Comparison of ENCODE assay signal across 13 cellular contexts in genomic region chr20:48189177-48189576, GRCh38.
DNase-seq lines count a peak whose midpoint lies in the region; ATAC-seq, FAIRE-seq and TF ChIP-seq lines count a peak whose summit lies in the region.
"Had no signal": no experiment of that assay in that cellular context is flagged by ENCODE, and none has a peak within 500 bp of the region (broad histone marks: within the 10 kb centered on the region; RNA-seq: fewer than 3 reads in every experiment).

No MANE protein-coding gene starts in this region.

- CTCF ChIA-PET in OCI-LY7 (lab: Charles Lee; ENCODE audit: unreplicated experiment) = no interaction called here
- CTCF ChIA-PET in activated CD8-positive, alpha-beta T cell treated with anti-CD3 and anti-CD28 coated beads for 36 hours (lab: Charles Lee) = no interaction called here

- TF ChIP-seq POLR2A in heart left ventricle (IDR thresholded peaks at IDR 0.05) = no peak

- no peak for DNase-seq in heart right ventricle
- DNase-seq in heart left ventricle = no peak
- DNase-seq in OCI-LY7 (ENCODE audit: low spot score) = peak; percentile 46
- DNase-seq in fibroblast of lung (ENCODE audit: low read depth in 2 of 2) = peak; percentile 8 to 54
- peak; percentile 58 for DNase-seq in urothelium cell line (ENCODE audit: low spot score)
- no peak for DNase-seq in islet precursor cell
- no peak for DNase-seq in T-helper 2 cell
- no peak for DNase-seq in activated CD8-positive, alpha-beta T cell treated with anti-CD3 and anti-CD28 coated beads for 36 hours
- DNase-seq: activated CD4-positive, alpha-beta T cell treated with anti-CD3 and anti-CD28 coated beads for 48 hours; effector CD4-positive, alpha-beta T cell; NCI-H1436 treated with DMSO at 0.1 percent for 48 hours had no signal

- no peaks in the 10 kb centered on the region for H3K9me3 Mint-ChIP-seq in activated CD8-positive, alpha-beta T cell treated with anti-CD3 and anti-CD28 coated beads for 36 hours
- H3K9me3 Mint-ChIP-seq: stimulated activated effector memory CD8-positive, alpha-beta T cell treated with anti-CD3 and anti-CD28 coated beads, Interleukin-12 subunit alpha, Interleukin-12 subunit beta, amount 100 ng/mL, for 72 hours had no signal

- no peak overlapping the region for H3K27ac Mint-ChIP-seq in activated CD8-positive, alpha-beta T cell treated with anti-CD3 and anti-CD28 coated beads for 36 hours
- H3K27ac Mint-ChIP-seq: stimulated activated effector memory CD8-positive, alpha-beta T cell treated with anti-CD3 and anti-CD28 coated beads, Interleukin-12 subunit alpha, Interleukin-12 subunit beta, amount 100 ng/mL, for 72 hours had no signal

- H3K27me3 Mint-ChIP-seq in activated CD8-positive, alpha-beta T cell treated with anti-CD3 and anti-CD28 coated beads for 36 hours = no peaks in the 10 kb centered on the region

- no peaks in the 10 kb centered on the region for H4K20me1 ChIP-seq in OCI-LY7 (ENCODE audit: insufficient read depth, low read length)
- no peaks in the 10 kb centered on the region for H4K20me1 ChIP-seq in fibroblast of lung (ENCODE audit: control insufficient read depth, extremely low read depth, insufficient read depth, low read length)

- intact Hi-C loops in heart right ventricle (cut with DNase I) = no loop called here
- intact Hi-C loops in heart left ventricle (cut with DNase I) = no loop called here
- intact Hi-C loops in OCI-LY7 (cut with micrococcal nuclease; ENCODE audit: unreplicated experiment) = loop anchor here (5.0 to 10.0 kb wide), 3 partner anchors 224 to 512 kb away; no protein-coding TSS in a partner anchor
- intact Hi-C loops in activated CD8-positive, alpha-beta T cell treated with anti-CD3 and anti-CD28 coated beads for 36 hours (cut with micrococcal nuclease) = no loop called here

- H3K27me3 ChIP-seq in heart right ventricle (peaks cover 0 to 3% (median 0%) of the 10 kb centered on the region in 7 donors), heart left ventricle (no peaks in the 10 kb centered on the region), fibroblast of lung (ENCODE audit: control insufficient read depth, insufficient read depth, low read length) (no peaks in the 10 kb centered on the region)

- TF ChIP-seq CTCF in heart right ventricle (IDR thresholded peaks at IDR 0.05) (peak in 6 of 9 donors; percentile 11 to 46 (median 14)), heart left ventricle (IDR thresholded peaks at IDR 0.05) (peak in 4 of 12 donors; percentile 11 to 37 (median 16)), OCI-LY7 (conservative IDR thresholded peaks at IDR 0.05; ENCODE audit: low read length) (peak; percentile 76), fibroblast of lung (conservative IDR thresholded peaks at IDR 0.05 in 1 of 2, IDR thresholded peaks at IDR 0.05 in 1 of 2; ENCODE audit: low read depth in 1 of 2, low read length in 2 of 2) (peak in 1 of 2 donors; percentile 17)
- TF ChIP-seq CTCF in activated CD8-positive, alpha-beta T cell treated with anti-CD3 and anti-CD28 coated beads for 36 hours (IDR thresholded peaks at IDR 0.05) = no peak

- no peaks in the 10 kb centered on the region for H3K9me2 ChIP-seq in OCI-LY7 (ENCODE audit: insufficient read depth, low read length)

- no TSS peak for BruUV-seq in OCI-LY7 (replicated peaks; lab: Mats Ljungman, UMichigan)

- no peak overlapping the region for H3K4me3 Mint-ChIP-seq in activated CD8-positive, alpha-beta T cell treated with anti-CD3 and anti-CD28 coated beads for 36 hours
- H3K4me3 Mint-ChIP-seq: stimulated activated effector memory CD8-positive, alpha-beta T cell treated with anti-CD3 and anti-CD28 coated beads, Interleukin-12 subunit alpha, Interleukin-12 subunit beta, amount 100 ng/mL, for 72 hours had no signal

- no peaks in the 10 kb centered on the region for H3K4me1 ChIP-seq in heart right ventricle
- H3K4me1 ChIP-seq in heart left ventricle = no peaks in the 10 kb centered on the region
- no peaks in the 10 kb centered on the region for H3K4me1 ChIP-seq in OCI-LY7 (ENCODE audit: insufficient read depth, low read length, poor library complexity, severe bottlenecking)
- no peaks in the 10 kb centered on the region for H3K4me1 ChIP-seq in fibroblast of lung (ENCODE audit: control insufficient read depth, extremely low read depth, insufficient read depth, low read length)

- FAIRE-seq in urothelium cell line (lab: Jason Lieb, UNC) = peak; percentile 32

- H2AFZ ChIP-seq in OCI-LY7 (ENCODE audit: low read length) = no peak overlapping the region
- H2AFZ ChIP-seq in fibroblast of lung (ENCODE audit: low read length) = no peak overlapping the region

- peaks cover 0 to 3% (median 0%) of the 10 kb centered on the region in 11 donors for H3K9me3 ChIP-seq in heart right ventricle
- no peaks in the 10 kb centered on the region for H3K9me3 ChIP-seq in heart left ventricle
- H3K9me3 ChIP-seq in OCI-LY7 (ENCODE audit: low read length) = no peaks in the 10 kb centered on the region
- H3K9me3 ChIP-seq in fibroblast of lung (ENCODE audit: control insufficient read depth, insufficient read depth, low read depth, low read length) = no peaks in the 10 kb centered on the region
- H3K9me3 ChIP-seq: HAP-1 had no signal

- H3K79me2 ChIP-seq in OCI-LY7 (ENCODE audit: insufficient read depth, low read depth, low read length) (no peaks in the 10 kb centered on the region), fibroblast of lung (ENCODE audit: control insufficient read depth, insufficient read depth, low read length) (no peaks in the 10 kb centered on the region)

- H3K4me3 ChIP-seq in heart right ventricle (no peak overlapping the region), heart left ventricle (no peak overlapping the region), OCI-LY7 (ENCODE audit: low read depth, low read length, poor library complexity, severe bottlenecking) (no peak overlapping the region), fibroblast of lung (replicated peaks in 1 of 4; ENCODE audit: control extremely low read depth in 1 of 4, insufficient read depth in 1 of 4, low read depth in 3 of 4, low read length in 4 of 4) (no peak overlapping the region)
- H3K4me3 ChIP-seq: HAP-1 had no signal

- H3K4me1 Mint-ChIP-seq in activated CD8-positive, alpha-beta T cell treated with anti-CD3 and anti-CD28 coated beads for 36 hours (ENCODE audit: low read depth) = no peaks in the 10 kb centered on the region
- H3K4me1 Mint-ChIP-seq: stimulated activated effector memory CD8-positive, alpha-beta T cell treated with anti-CD3 and anti-CD28 coated beads, Interleukin-12 subunit alpha, Interleukin-12 subunit beta, amount 100 ng/mL, for 72 hours had no signal

- H3K4me2 ChIP-seq in OCI-LY7 (ENCODE audit: low read length) (no peak overlapping the region), fibroblast of lung (ENCODE audit: extremely low read depth, insufficient read depth, low read length) (no peak overlapping the region)

- POLR2A ChIA-PET in OCI-LY7 (lab: Charles Lee) = no interaction called here
- POLR2A ChIA-PET in activated CD8-positive, alpha-beta T cell treated with anti-CD3 and anti-CD28 coated beads for 36 hours (lab: Charles Lee) = no interaction called here

- H3K36me3 Mint-ChIP-seq in activated CD8-positive, alpha-beta T cell treated with anti-CD3 and anti-CD28 coated beads for 36 hours (ENCODE audit: low read depth) = no peaks in the 10 kb centered on the region
- H3K36me3 Mint-ChIP-seq: stimulated activated effector memory CD8-positive, alpha-beta T cell treated with anti-CD3 and anti-CD28 coated beads, Interleukin-12 subunit alpha, Interleukin-12 subunit beta, amount 100 ng/mL, for 72 hours had no signal

- 72 to 75% methylated on average over 3 of the region's 3 CpGs for WGBS in heart right ventricle, 2 donors
- 67 to 77% (median 73%) methylated on average over 3 of the region's 3 CpGs for WGBS in heart left ventricle, 4 donors

- no peak overlapping the region for H3K9ac ChIP-seq in fibroblast of lung (ENCODE audit: insufficient read depth, low read length)

- H3K36me3 ChIP-seq in heart right ventricle (no peaks in the 10 kb centered on the region), heart left ventricle (no peaks in the 10 kb centered on the region), OCI-LY7 (ENCODE audit: insufficient read depth, low read length) (no peaks in the 10 kb centered on the region), fibroblast of lung (ENCODE audit: control insufficient read depth, insufficient read depth, low read length) (no peaks in the 10 kb centered on the region)
- H3K36me3 ChIP-seq: HAP-1 had no signal

- H3K27ac ChIP-seq in heart right ventricle (no peak overlapping the region), heart left ventricle (no peak overlapping the region), OCI-LY7 (ENCODE audit: low read depth, low read length, poor library complexity, severe bottlenecking) (no peak overlapping the region), fibroblast of lung (ENCODE audit: insufficient read depth, low read length) (no peak overlapping the region)

- ATAC-seq in heart right ventricle (no peak), heart left ventricle (no peak)
- no peak for ATAC-seq in activated CD8-positive, alpha-beta T cell treated with anti-CD3 and anti-CD28 coated beads for 36 hours
- ATAC-seq: stimulated activated effector memory CD8-positive, alpha-beta T cell treated with anti-CD3 and anti-CD28 coated beads, Interleukin-12 subunit alpha, Interleukin-12 subunit beta, amount 100 ng/mL, for 72 hours had no signal

Comparison
In these comparisons a context has a peak if more than half of its experiments do, and no peak if none do; other contexts are left out.
1. DNase-seq: peak in OCI-LY7 (single experiment), fibroblast of lung (2 of 2) and urothelium cell line (single experiment); none in heart right ventricle (0 of 2), heart left ventricle (0 of 5), islet precursor cell (single experiment), T-helper 2 cell (0 of 5) and activated CD8-positive, alpha-beta T cell treated with anti-CD3 and anti-CD28 coated beads for 36 hours (single experiment).